ENCODE assay signal across 19 cellular contexts in the genomic region with DNA sequence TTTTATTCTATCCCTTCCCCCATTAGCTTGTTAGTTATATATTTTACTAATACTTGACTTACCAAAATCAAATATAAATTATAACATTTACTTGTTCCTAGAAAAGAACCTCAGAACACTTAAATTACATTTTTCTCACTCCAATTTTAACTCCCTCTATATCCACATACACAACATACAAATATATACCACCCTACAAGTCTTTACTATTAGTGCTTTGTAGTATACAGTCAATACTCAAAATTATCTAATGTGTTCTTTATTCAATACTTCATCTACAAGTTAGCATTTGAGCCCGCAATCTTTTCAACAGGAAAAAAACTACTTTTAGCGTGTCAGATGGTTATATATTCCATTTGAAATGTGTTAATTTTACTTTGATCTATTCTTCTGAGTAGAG.
DNase-seq lines count a peak whose midpoint lies in the region; ATAC-seq, FAIRE-seq and TF ChIP-seq lines count a peak whose summit lies in the region.
"Had no signal": no experiment of that assay in that cellular context is flagged by ENCODE, and none has a peak within 500 bp of the region (broad histone marks: within the 10 kb centered on the region; RNA-seq: fewer than 3 reads in every experiment).

No MANE protein-coding gene starts in this region.

- H3K27ac Mint-ChIP-seq in Calu3 (ENCODE audit: unreplicated experiment) (peak overlapping the region; percentile 23), T-helper 17 cell (peak overlapping the region; percentile 5)
- H3K27ac Mint-ChIP-seq: CD8-positive, alpha-beta T cell had no signal

- H3K36me3 Mint-ChIP-seq in Calu3 (ENCODE audit: insufficient read depth, unreplicated experiment) (peaks cover 31% of the 10 kb centered on the region), T-helper 17 cell (ENCODE audit: low read depth) (no peaks in the 10 kb centered on the region)

- TF ChIP-seq RAD21 in A549 (conservative IDR thresholded peaks at IDR 0.05 in 1 of 2, IDR thresholded peaks at IDR 0.05 in 1 of 2): no peak

- no peak overlapping the region for H3K27ac ChIP-seq in A549
- no peak overlapping the region for H3K27ac ChIP-seq in right cardiac atrium (ENCODE audit: low read length)
- no peak overlapping the region for H3K27ac ChIP-seq in vagina

- no peaks in the 10 kb centered on the region for H3K36me3 ChIP-seq in vagina
- H3K36me3 ChIP-seq: HAP-1 had no signal

- POLR2A ChIA-PET in A549 (lab: Yijun Ruan, JAX): no interaction called here

- intact Hi-C loops in Calu3 (cut with micrococcal nuclease; ENCODE audit: unreplicated experiment) (no loop called here), right cardiac atrium (cut with DNase I) (no loop called here), vagina (cut with DNase I) (no loop called here)

- H3K4me3 ChIP-seq in A549 (no peak overlapping the region), right cardiac atrium (ENCODE audit: low read length) (no peak overlapping the region), vagina (no peak overlapping the region)
- H3K4me3 ChIP-seq: GM12878, HAP-1 had no signal

- no peak overlapping the region for H3K4me2 ChIP-seq in A549

- H3K4me1 ChIP-seq in A549 (no peaks in the 10 kb centered on the region), right cardiac atrium (ENCODE audit: control insufficient read depth, insufficient read depth, low read length) (no peaks in the 10 kb centered on the region), vagina (no peaks in the 10 kb centered on the region)
- H3K4me1 ChIP-seq: Caco-2, HAP-1 had no signal

- TF ChIP-seq POLR2A in A549 (IDR thresholded peaks at IDR 0.05; ENCODE audit: low read length) (no peak), vagina (IDR thresholded peaks at IDR 0.05) (no peak)

- no peak for TF ChIP-seq CTCF in A549 (IDR thresholded peaks at IDR 0.05)
- TF ChIP-seq CTCF in Calu3 (IDR thresholded peaks at IDR 0.05; ENCODE audit: unreplicated experiment): no peak
- no peak for TF ChIP-seq CTCF in vagina (IDR thresholded peaks at IDR 0.05)

- no peak overlapping the region for H3K4me3 Mint-ChIP-seq in Calu3 (ENCODE audit: low read depth, unreplicated experiment)
- H3K4me3 Mint-ChIP-seq in T-helper 17 cell: no peak overlapping the region
- H3K4me3 Mint-ChIP-seq: CD8-positive, alpha-beta T cell had no signal

- 98% methylated on average over 2 of the region's 2 CpGs for WGBS in A549 (ENCODE audit: missing lambda C conversion rate)
- 97% methylated on average over 2 of the region's 2 CpGs for WGBS in right cardiac atrium

- no peaks in the 10 kb centered on the region for H3K27me3 ChIP-seq in right cardiac atrium (ENCODE audit: control insufficient read depth, insufficient read depth)
- no peaks in the 10 kb centered on the region for H3K27me3 ChIP-seq in vagina

- no peaks in the 10 kb centered on the region for H3K27me3 Mint-ChIP-seq in Calu3 (ENCODE audit: unreplicated experiment)
- no peaks in the 10 kb centered on the region for H3K27me3 Mint-ChIP-seq in T-helper 17 cell

- no peaks in the 10 kb centered on the region for H3K4me1 Mint-ChIP-seq in Calu3 (ENCODE audit: low read depth, unreplicated experiment)
- H3K4me1 Mint-ChIP-seq in T-helper 17 cell: peaks cover 10% of the 10 kb centered on the region

- no TSS peak for BruUV-seq in Calu3 (replicated peaks; lab: Mats Ljungman, UMichigan)

- no peaks in the 10 kb centered on the region for H3K9me3 ChIP-seq in A549
- H3K9me3 ChIP-seq in T-helper 17 cell (ENCODE audit: control insufficient read depth, low read length, poor library complexity, severe bottlenecking): no peaks in the 10 kb centered on the region
- no peaks in the 10 kb centered on the region for H3K9me3 ChIP-seq in right cardiac atrium (ENCODE audit: control insufficient read depth, low read length)
- H3K9me3 ChIP-seq in vagina: no peaks in the 10 kb centered on the region
- H3K9me3 ChIP-seq: Caco-2, HAP-1 had no signal

- DNase-seq in A549 (ENCODE audit: low read depth in 1 of 2, low spot score in 1 of 2): no peak
- no peak for DNase-seq in Calu3
- DNase-seq in T-helper 17 cell: no peak
- no peak for DNase-seq in right cardiac atrium
- no peak for DNase-seq in vagina (ENCODE audit: extremely low spot score in 2 of 2)
- DNase-seq: 8988T; C1 segment of cervical spinal cord; Caco-2; CD8-positive, alpha-beta T cell; DMS 273 treated with DMSO at 0.1 percent for 48 hours; DMS79; EL; GDM1; GOT3 had no signal

- peak; percentile 43 for FAIRE-seq in A549 (lab: Jason Lieb, UNC)
- FAIRE-seq: D721Med, GM12878, H54 had no signal

- no peak for TF ChIP-seq EP300 in A549 (IDR thresholded peaks at IDR 0.05)

- CTCF ChIA-PET in A549 (lab: Yijun Ruan, JAX): interaction anchor here (1.0 kb wide), 1 partner anchor 414 kb away, joined by 3 read pairs; no protein-coding TSS in a partner anchor
- CTCF ChIA-PET in Calu3 (lab: Charles Lee): no interaction called here

- H3K9me3 Mint-ChIP-seq in Calu3 (ENCODE audit: low read depth, unreplicated experiment): no peaks in the 10 kb centered on the region
- H3K9me3 Mint-ChIP-seq: CD8-positive, alpha-beta T cell had no signal

- ATAC-seq in A549 (no peak), T-helper 17 cell (no peak), GM21390 (IDR thresholded peaks at IDR 0.05; ENCODE audit: unreplicated experiment) (no peak), right cardiac atrium (no peak)
- ATAC-seq: CD8-positive, alpha-beta T cell; GM12878 had no signal

TF ChIP-seq in A549, 52 proteins besides CTCF, POLR2A, EP300 and RAD21:
- no peak for TF ChIP-seq FOXS1 (CRISPR knock-in tag; IDR thresholded peaks at IDR 0.05)
- no peak for TF ChIP-seq CHD4 (IDR thresholded peaks at IDR 0.05; ENCODE audit: borderline replicate concordance)
- TF ChIP-seq FOSB (CRISPR knock-in tag; IDR thresholded peaks at IDR 0.05): no peak
TF ChIP-seq in A549: peak in this region for 0.
